In genomic region chr20:47487175-47487917, GRCh38 we compare ENCODE assay signal across 9 cellular contexts. TPM values are rescaled to one million over a fixed set of nuclear protein-coding genes. Genes with fewer than 3 reads are reported as not detected.
DNase-seq lines count a peak whose midpoint lies in the region; ATAC-seq and TF ChIP-seq lines count a peak whose summit lies in the region.
"Had no signal": no experiment of that assay in that cellular context is flagged by ENCODE, and none has a peak within 500 bp of the region (broad histone marks: within the 10 kb centered on the region; RNA-seq: fewer than 3 reads in every experiment).

No MANE protein-coding gene starts in this region.

- H3K4me3 ChIP-seq in gastroesophageal sphincter = no peak overlapping the region
- H3K4me3 ChIP-seq: pancreas had no signal

- 34 to 57% methylated on average over 4 of the region's 4 CpGs for WGBS in gastroesophageal sphincter (ENCODE audit: low coverage in 1 of 2), 2 donors

- H3K27ac Mint-ChIP-seq in T-helper 2 cell treated with Interferon-gamma antibody and Interleukin-4, amounts not matched to agents 5 μg/mL and 100 μg/mL, for 36 hours = peak overlapping the region; percentile 97
- H3K27ac Mint-ChIP-seq in dendritic cell treated with granulocyte-macrophage colony-stimulating factor and Interleukin-4, amounts not matched to agents 40 ng/mL and 50 ng/mL, for 4 days = peak overlapping the region; percentile 78

- no peak overlapping the region for H3K27ac ChIP-seq in gastroesophageal sphincter
- H3K27ac ChIP-seq: pancreas, VCaP had no signal

- peak overlapping the region; percentile 78 for H3K4me3 Mint-ChIP-seq in T-helper 2 cell treated with Interferon-gamma antibody and Interleukin-4, amounts not matched to agents 5 μg/mL and 100 μg/mL, for 36 hours
- no peak overlapping the region for H3K4me3 Mint-ChIP-seq in dendritic cell treated with granulocyte-macrophage colony-stimulating factor and Interleukin-4, amounts not matched to agents 40 ng/mL and 50 ng/mL, for 4 days

- DNase-seq in GM19240 (ENCODE audit: insufficient read length, low spot score) = peak; percentile 49
- peak; percentile 80 for DNase-seq in T-helper 2 cell treated with Interferon-gamma antibody and Interleukin-4, amounts not matched to agents 5 μg/mL and 100 μg/mL, for 36 hours (ENCODE audit: low spot score)
- peak; percentile 56 for DNase-seq in stimulated activated CD4-positive, alpha-beta T cell treated with anti-CD3 and anti-CD28 coated beads, Interleukin-4, amount 100 ng/mL, for 1 hour
- DNase-seq in hepatic stellate cell (ENCODE audit: low spot score) = no peak
- DNase-seq: pancreas had no signal

- H3K27me3 ChIP-seq in gastroesophageal sphincter = no peaks in the 10 kb centered on the region
- H3K27me3 ChIP-seq: pancreas had no signal

- no peaks in the 10 kb centered on the region for H3K36me3 ChIP-seq in gastroesophageal sphincter
- H3K36me3 ChIP-seq: pancreas had no signal

- H3K4me1 ChIP-seq in gastroesophageal sphincter = peaks cover 0 to 2% (median 0%) of the 10 kb centered on the region in 3 donors
- H3K4me1 ChIP-seq: pancreas had no signal

- no peak for TF ChIP-seq POLR2A in gastroesophageal sphincter (IDR thresholded peaks at IDR 0.05)

- no peaks in the 10 kb centered on the region for H3K9me3 Mint-ChIP-seq in T-helper 2 cell treated with Interferon-gamma antibody and Interleukin-4, amounts not matched to agents 5 μg/mL and 100 μg/mL, for 36 hours
- no peaks in the 10 kb centered on the region for H3K9me3 Mint-ChIP-seq in dendritic cell treated with granulocyte-macrophage colony-stimulating factor and Interleukin-4, amounts not matched to agents 40 ng/mL and 50 ng/mL, for 4 days

- H3K9me3 ChIP-seq in gastroesophageal sphincter = no peaks in the 10 kb centered on the region
- H3K9me3 ChIP-seq: pancreas had no signal

- H3K27me3 Mint-ChIP-seq in T-helper 2 cell treated with Interferon-gamma antibody and Interleukin-4, amounts not matched to agents 5 μg/mL and 100 μg/mL, for 36 hours (ENCODE audit: low read depth) = no peaks in the 10 kb centered on the region
- H3K27me3 Mint-ChIP-seq in dendritic cell treated with granulocyte-macrophage colony-stimulating factor and Interleukin-4, amounts not matched to agents 40 ng/mL and 50 ng/mL, for 4 days = no peaks in the 10 kb centered on the region

- ATAC-seq in HG03097 (IDR thresholded peaks at IDR 0.05; ENCODE audit: low FRiP score, unreplicated experiment) = peak; percentile 69
- no peak for ATAC-seq in gastroesophageal sphincter

- peaks cover 58% of the 10 kb centered on the region for H3K4me1 Mint-ChIP-seq in T-helper 2 cell treated with Interferon-gamma antibody and Interleukin-4, amounts not matched to agents 5 μg/mL and 100 μg/mL, for 36 hours (ENCODE audit: low read depth)
- peaks cover 24% of the 10 kb centered on the region for H3K4me1 Mint-ChIP-seq in dendritic cell treated with granulocyte-macrophage colony-stimulating factor and Interleukin-4, amounts not matched to agents 40 ng/mL and 50 ng/mL, for 4 days (ENCODE audit: low read depth)

- no peak for TF ChIP-seq CTCF in gastroesophageal sphincter (IDR thresholded peaks at IDR 0.05)

- intact Hi-C loops in dendritic cell treated with granulocyte-macrophage colony-stimulating factor and Interleukin-4, amounts not matched to agents 40 ng/mL and 50 ng/mL, for 4 days (cut with micrococcal nuclease) = no loop called here

- H3K36me3 Mint-ChIP-seq in T-helper 2 cell treated with Interferon-gamma antibody and Interleukin-4, amounts not matched to agents 5 μg/mL and 100 μg/mL, for 36 hours (ENCODE audit: low read depth) = peaks cover 6% of the 10 kb centered on the region
- H3K36me3 Mint-ChIP-seq in dendritic cell treated with granulocyte-macrophage colony-stimulating factor and Interleukin-4, amounts not matched to agents 40 ng/mL and 50 ng/mL, for 4 days (ENCODE audit: low read depth) = no peaks in the 10 kb centered on the region

- TF ChIP-seq EP300 in gastroesophageal sphincter (IDR thresholded peaks at IDR 0.05) = no peak

RNA-seq across cellular contexts. Expression of gene NCOA3, which starts 14.3 kb away (rescaled TPM):
- total RNA-seq in gastroesophageal sphincter = 10 to 100 TPM; 28.8 to 44.5 (median 37.6) TPM
